8 cellular contexts compared by ENCODE assay signal in genomic region chr19:47111081-47111589, GRCh38. TPM values are rescaled to one million over a fixed set of nuclear protein-coding genes. Genes with fewer than 3 reads are reported as not detected.
DNase-seq lines count a peak whose midpoint lies in the region; ATAC-seq and TF ChIP-seq lines count a peak whose summit lies in the region.

No MANE protein-coding gene starts in this region.

- peak; percentile 65 for DNase-seq in DMS 273 (lab: John Stamatoyannopoulos, UW; ENCODE audit: unreplicated experiment)
- no peak for DNase-seq in DMS 273 treated with DMSO at 0.1 percent for 48 hours (lab: John Stamatoyannopoulos, UW)
- peak; percentile 47 for DNase-seq in T-helper 2 cell treated with Interferon-gamma antibody and Interleukin-4, amounts not matched to agents 5 μg/mL and 100 μg/mL, for 36 hours (ENCODE audit: low spot score)
- no peak for DNase-seq in cardiac fibroblast (ENCODE audit: low read depth in 2 of 2)
- DNase-seq in lower lobe of right lung: peak; percentile 59
- peak; percentile 17 to 55 (median 38) for DNase-seq in stimulated activated naive CD4-positive, alpha-beta T cell (lab: John Stamatoyannopoulos, UW)
- no peak for DNase-seq in pons (ENCODE audit: low spot score)

- H3K4me1 ChIP-seq in lower lobe of right lung: peaks cover 53% of the 10 kb centered on the region

- peaks cover 48% of the 10 kb centered on the region for H3K36me3 Mint-ChIP-seq in T-helper 2 cell treated with Interferon-gamma antibody and Interleukin-4, amounts not matched to agents 5 μg/mL and 100 μg/mL, for 36 hours (ENCODE audit: low read depth)

- H3K9me3 ChIP-seq in lower lobe of right lung: no peaks in the 10 kb centered on the region

- H3K9me3 Mint-ChIP-seq in T-helper 2 cell treated with Interferon-gamma antibody and Interleukin-4, amounts not matched to agents 5 μg/mL and 100 μg/mL, for 36 hours: no peaks in the 10 kb centered on the region

- H3K36me3 ChIP-seq in lower lobe of right lung: no peaks in the 10 kb centered on the region

- peak overlapping the region; percentile 100 for H3K27ac ChIP-seq in lower lobe of right lung

- no peaks in the 10 kb centered on the region for H3K27me3 ChIP-seq in lower lobe of right lung (ENCODE audit: low read depth)

- intact Hi-C loops in lower lobe of right lung (cut with DNase I): no loop called here

- peak overlapping the region; percentile 86 to 90 for H3K4me3 ChIP-seq in cardiac fibroblast (replicated peaks in 1 of 2; ENCODE audit: low read depth in 2 of 2, low read length in 2 of 2)
- peak overlapping the region; percentile 89 for H3K4me3 ChIP-seq in lower lobe of right lung

- no peaks in the 10 kb centered on the region for H3K27me3 Mint-ChIP-seq in T-helper 2 cell treated with Interferon-gamma antibody and Interleukin-4, amounts not matched to agents 5 μg/mL and 100 μg/mL, for 36 hours (ENCODE audit: low read depth)

- peaks cover 45% of the 10 kb centered on the region for H3K4me1 Mint-ChIP-seq in T-helper 2 cell treated with Interferon-gamma antibody and Interleukin-4, amounts not matched to agents 5 μg/mL and 100 μg/mL, for 36 hours (ENCODE audit: low read depth)

- peak overlapping the region; percentile 100 for H3K27ac Mint-ChIP-seq in T-helper 2 cell treated with Interferon-gamma antibody and Interleukin-4, amounts not matched to agents 5 μg/mL and 100 μg/mL, for 36 hours

- TF ChIP-seq CTCF in cardiac fibroblast (IDR thresholded peaks at IDR 0.05; ENCODE audit: low read depth, low read length) (no peak), lower lobe of right lung (IDR thresholded peaks at IDR 0.05) (no peak)

- no peak for ATAC-seq in lower lobe of right lung
- ATAC-seq in GM21529 (IDR thresholded peaks at IDR 0.05; ENCODE audit: unreplicated experiment): no peak

- peak overlapping the region; percentile 95 for H3K4me3 Mint-ChIP-seq in T-helper 2 cell treated with Interferon-gamma antibody and Interleukin-4, amounts not matched to agents 5 μg/mL and 100 μg/mL, for 36 hours

RNA-seq across cellular contexts. Expression of gene ZC3H4, which starts 2.4 kb away (rescaled TPM):
- 49.3 TPM for total RNA-seq in lower lobe of right lung

RNA-seq across cellular contexts. Expression of gene SAE1, which starts 19.5 kb away (rescaled TPM):
- total RNA-seq in lower lobe of right lung: 49.9 TPM

Comparison
In these comparisons a context has a peak if more than half of its experiments do, and no peak if none do; other contexts are left out.
1. DNase-seq: peak in DMS 273 (single experiment), T-helper 2 cell treated with Interferon-gamma antibody and Interleukin-4, amounts not matched to agents 5 μg/mL and 100 μg/mL, for 36 hours (single experiment), lower lobe of right lung (single experiment) and stimulated activated naive CD4-positive, alpha-beta T cell (6 of 6); none in DMS 273 treated with DMSO at 0.1 percent for 48 hours (single experiment), cardiac fibroblast (0 of 2) and pons (single experiment).